20 cellular contexts compared by ENCODE assay signal in the genomic region with DNA sequence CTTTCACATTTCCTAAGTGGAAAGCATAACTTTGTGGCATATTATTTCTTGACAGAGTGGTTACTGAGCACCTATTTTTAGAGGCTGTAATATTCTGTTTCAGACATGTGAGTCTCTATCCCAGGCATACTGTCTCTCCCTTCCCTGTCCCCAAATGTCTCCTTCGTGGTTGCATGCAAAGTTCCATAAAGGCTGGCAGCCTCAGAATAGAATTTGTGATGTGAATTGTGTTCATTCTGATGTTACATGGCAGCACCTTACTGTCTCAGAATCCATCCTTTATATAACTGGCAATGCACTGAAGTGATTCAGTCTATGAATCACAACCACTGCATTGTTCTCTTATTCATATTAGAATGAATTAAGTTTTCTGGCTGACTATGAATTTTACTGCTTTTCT.
DNase-seq lines count a peak whose midpoint lies in the region; ATAC-seq, FAIRE-seq and TF ChIP-seq lines count a peak whose summit lies in the region.
"Had no signal": no experiment of that assay in that cellular context is flagged by ENCODE, and none has a peak within 500 bp of the region (broad histone marks: within the 10 kb centered on the region; RNA-seq: fewer than 3 reads in every experiment).

No MANE protein-coding gene starts in this region.

- DNase-seq in AG08395 (ENCODE audit: low spot score) (peak; percentile 77), HT1080 (ENCODE audit: low read depth) (peak; percentile 60), astrocyte (ENCODE audit: low read depth) (peak; percentile 77), foreskin keratinocyte (peak; percentile 35 to 51), COR-L47 (lab: John Stamatoyannopoulos, UW) (no peak), progenitor cell of endocrine pancreas (ENCODE audit: low spot score, unreplicated experiment) (no peak), cerebellar nuclear complex (lab: John Stamatoyannopoulos, UW) (no peak)
- DNase-seq in central memory CD4-positive, alpha-beta T cell, result no peak
- DNase-seq: ACHN; activated CD4-positive, alpha-beta T cell treated with anti-CD3 and anti-CD28 coated beads for 48 hours; CD4-positive, alpha-beta T cell; DMS79 treated with DMSO at 0.1 percent for 48 hours; effector memory CD4-positive, alpha-beta T cell; H7; mucosa of descending colon; NCI-H1092 treated with DMSO at 0.1 percent for 48 hours; NCI-H526 treated with DMSO at 0.1 percent for 48 hours; stimulated activated naive B cell treated with anti-CD40 and anti-IgM and Interleukin-4, amounts not matched to agents 10 μg/mL and 1 μg/mL and 100 μg/mL, for 72 hours had no signal

- H3K9me3 Mint-ChIP-seq in astrocyte (ENCODE audit: unreplicated experiment) (peaks cover 2% of the 10 kb centered on the region), progenitor cell of endocrine pancreas (ENCODE audit: low read depth) (no peaks in the 10 kb centered on the region)

- no peaks in the 10 kb centered on the region for H3K27me3 ChIP-seq in astrocyte (ENCODE audit: insufficient read depth, low read length)
- no peaks in the 10 kb centered on the region for H3K27me3 ChIP-seq in foreskin keratinocyte
- H3K27me3 ChIP-seq: tibial nerve had no signal

- H3K36me3 Mint-ChIP-seq in astrocyte (ENCODE audit: low read depth, unreplicated experiment) (no peaks in the 10 kb centered on the region), progenitor cell of endocrine pancreas (ENCODE audit: insufficient read depth) (no peaks in the 10 kb centered on the region)
- H3K36me3 Mint-ChIP-seq: stimulated activated naive B cell treated with anti-CD40 and anti-IgM and Interleukin-4, amounts not matched to agents 10 μg/mL and 1 μg/mL and 100 μg/mL, for 72 hours had no signal

- H3K36me3 ChIP-seq in astrocyte (ENCODE audit: insufficient read depth, low read length), result no peaks in the 10 kb centered on the region
- H3K36me3 ChIP-seq: tibial nerve had no signal

- ATAC-seq in foreskin keratinocyte, result peak; percentile 96
- ATAC-seq: mucosa of descending colon; stimulated activated naive B cell treated with anti-CD40 and anti-IgM and Interleukin-4, amounts not matched to agents 10 μg/mL and 1 μg/mL and 100 μg/mL, for 72 hours had no signal

- H3K79me2 ChIP-seq in astrocyte (ENCODE audit: insufficient read depth, low read length), result no peaks in the 10 kb centered on the region

- H3K9ac ChIP-seq in astrocyte (ENCODE audit: low read length), result no peak overlapping the region

- H3K4me1 Mint-ChIP-seq in astrocyte (ENCODE audit: low read depth, unreplicated experiment) (peaks cover 9% of the 10 kb centered on the region), progenitor cell of endocrine pancreas (ENCODE audit: low read depth) (peaks cover 8% of the 10 kb centered on the region)
- H3K4me1 Mint-ChIP-seq: stimulated activated naive B cell treated with anti-CD40 and anti-IgM and Interleukin-4, amounts not matched to agents 10 μg/mL and 1 μg/mL and 100 μg/mL, for 72 hours had no signal

- FAIRE-seq in astrocyte (lab: Jason Lieb, UNC), result peak; percentile 67

- no peaks in the 10 kb centered on the region for H4K20me1 ChIP-seq in astrocyte (ENCODE audit: insufficient read depth, low read length)

- no peak overlapping the region for H2AFZ ChIP-seq in astrocyte (ENCODE audit: low read depth, low read length)

- H3K27ac Mint-ChIP-seq in astrocyte (ENCODE audit: unreplicated experiment) (no peak overlapping the region), progenitor cell of endocrine pancreas (no peak overlapping the region)
- H3K27ac Mint-ChIP-seq: CD4-positive, alpha-beta T cell; stimulated activated naive B cell treated with anti-CD40 and anti-IgM and Interleukin-4, amounts not matched to agents 10 μg/mL and 1 μg/mL and 100 μg/mL, for 72 hours had no signal

- H3K4me3 Mint-ChIP-seq in astrocyte (ENCODE audit: unreplicated experiment), result no peak overlapping the region
- H3K4me3 Mint-ChIP-seq in progenitor cell of endocrine pancreas (ENCODE audit: low read depth), result no peak overlapping the region
- H3K4me3 Mint-ChIP-seq: CD4-positive, alpha-beta T cell; stimulated activated naive B cell treated with anti-CD40 and anti-IgM and Interleukin-4, amounts not matched to agents 10 μg/mL and 1 μg/mL and 100 μg/mL, for 72 hours had no signal

- H3K27ac ChIP-seq in astrocyte (ENCODE audit: low read depth, low read length) (peak overlapping the region; percentile 5), foreskin keratinocyte (peak overlapping the region; percentile 1)
- H3K27ac ChIP-seq: HL-60, tibial nerve had no signal

- H3K4me3 ChIP-seq in astrocyte (ENCODE audit: insufficient read depth, low read depth, low read length), result no peak overlapping the region
- H3K4me3 ChIP-seq: mucosa of descending colon, tibial nerve had no signal

- H3K4me1 ChIP-seq in astrocyte (ENCODE audit: insufficient read depth, low read length) (peaks cover 3% of the 10 kb centered on the region), foreskin keratinocyte (peaks cover 14% of the 10 kb centered on the region)
- H3K4me1 ChIP-seq: tibial nerve had no signal

- TF ChIP-seq CTCF in astrocyte (IDR thresholded peaks at IDR 0.05; ENCODE audit: insufficient read depth, low read depth, low read length), result no peak
- TF ChIP-seq CTCF in foreskin keratinocyte (conservative IDR thresholded peaks at IDR 0.05), result no peak
- no peak for TF ChIP-seq CTCF in progenitor cell of endocrine pancreas (IDR thresholded peaks at IDR 0.05; ENCODE audit: unreplicated experiment)

- H3K4me2 ChIP-seq in astrocyte (ENCODE audit: low read length), result peak overlapping the region; percentile 48

- H3K9me3 ChIP-seq in astrocyte (ENCODE audit: insufficient read depth, low read depth, low read length), result no peaks in the 10 kb centered on the region
- H3K9me3 ChIP-seq: mucosa of descending colon had no signal

- H3K27me3 Mint-ChIP-seq in astrocyte (ENCODE audit: low read depth, unreplicated experiment), result peaks cover 24% of the 10 kb centered on the region
- peaks cover 13% of the 10 kb centered on the region for H3K27me3 Mint-ChIP-seq in progenitor cell of endocrine pancreas

Comparison
In these comparisons a context has a peak if more than half of its experiments do, and no peak if none do; other contexts are left out.
1. DNase-seq: peak in AG08395 (single experiment), HT1080 (single experiment), astrocyte (single experiment) and foreskin keratinocyte (2 of 2); none in COR-L47 (single experiment), central memory CD4-positive, alpha-beta T cell (single experiment), progenitor cell of endocrine pancreas (single experiment) and cerebellar nuclear complex (0 of 2).